1 cellular context compared by ENCODE assay signal in the genomic region with DNA sequence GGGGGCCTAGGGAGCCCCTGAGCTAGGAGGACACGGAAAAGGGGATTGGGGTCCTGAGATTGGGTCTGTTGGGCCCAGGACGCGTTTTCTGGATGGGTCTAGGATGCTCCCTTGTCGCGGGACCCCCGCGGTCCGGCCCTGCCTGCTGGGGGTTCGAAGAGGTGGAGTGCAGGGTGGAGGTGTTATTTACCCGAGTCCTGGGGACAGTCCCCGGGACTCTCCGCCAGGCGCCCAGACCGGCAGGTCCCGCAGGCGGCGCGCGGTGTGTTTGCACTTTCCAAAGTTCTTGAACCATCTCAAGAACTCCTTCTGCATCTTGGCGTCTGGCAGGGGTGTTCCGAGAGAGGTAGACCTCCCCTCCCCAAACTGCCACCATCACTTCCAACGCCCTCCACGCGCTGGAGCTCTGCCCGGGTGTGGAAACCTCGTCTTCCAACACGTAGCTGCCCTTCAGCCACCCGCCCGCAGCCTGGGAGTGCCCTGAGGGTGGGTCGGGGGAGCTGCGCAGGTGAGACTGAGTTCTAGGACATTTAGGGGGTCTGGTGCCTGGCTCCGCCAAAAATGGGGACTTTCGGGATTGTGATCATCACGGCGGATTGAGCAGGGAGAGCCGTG.
TF ChIP-seq lines count a peak whose summit lies in the region.

No MANE protein-coding gene starts in this region.

TF ChIP-seq in IMR-90, 13 proteins besides CTCF, POLR2A, EP300 and RAD21 (continued from another document):
- TF ChIP-seq, protein P1, sequence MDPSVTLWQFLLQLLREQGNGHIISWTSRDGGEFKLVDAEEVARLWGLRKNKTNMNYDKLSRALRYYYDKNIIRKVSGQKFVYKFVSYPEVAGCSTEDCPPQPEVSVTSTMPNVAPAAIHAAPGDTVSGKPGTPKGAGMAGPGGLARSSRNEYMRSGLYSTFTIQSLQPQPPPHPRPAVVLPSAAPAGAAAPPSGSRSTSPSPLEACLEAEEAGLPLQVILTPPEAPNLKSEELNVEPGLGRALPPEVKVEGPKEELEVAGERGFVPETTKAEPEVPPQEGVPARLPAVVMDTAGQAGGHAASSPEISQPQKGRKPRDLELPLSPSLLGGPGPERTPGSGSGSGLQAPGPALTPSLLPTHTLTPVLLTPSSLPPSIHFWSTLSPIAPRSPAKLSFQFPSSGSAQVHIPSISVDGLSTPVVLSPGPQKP (IDR thresholded peaks at IDR 0.05; ENCODE audit: borderline replicate concordance, low read depth, low read length) = no peak
